In genomic region chr13:45490068-45490467, GRCh38 we compare ENCODE assay signal across 12 cellular contexts. TPM values are rescaled to one million over a fixed set of nuclear protein-coding genes. Genes with fewer than 3 reads are reported as not detected.
DNase-seq lines count a peak whose midpoint lies in the region; ATAC-seq, FAIRE-seq and TF ChIP-seq lines count a peak whose summit lies in the region.
"Had no signal": no experiment of that assay in that cellular context is flagged by ENCODE, and none has a peak within 500 bp of the region (broad histone marks: within the 10 kb centered on the region; RNA-seq: fewer than 3 reads in every experiment).

No MANE protein-coding gene starts in this region.

- no peak for ATAC-seq in body of pancreas

- H3K36me3 ChIP-seq in KMS-11 (ENCODE audit: insufficient read depth): no peaks in the 10 kb centered on the region
- peaks cover under 1 to 17% of the 10 kb centered on the region in 2 donors for H3K36me3 ChIP-seq in body of pancreas (replicated peaks in 1 of 2; ENCODE audit: insufficient read depth in 1 of 2, low read depth in 2 of 2)
- H3K36me3 ChIP-seq: uterus had no signal

- DNase-seq in activated naive CD4-positive, alpha-beta T cell treated with anti-CD3 and anti-CD28 coated beads for 36 hours: peak; percentile 33
- no peak for DNase-seq in activated naive CD4-positive, alpha-beta T cell (lab: John Stamatoyannopoulos, UW)
- DNase-seq in body of pancreas: no peak
- no peak for DNase-seq in progenitor cell of endocrine pancreas (ENCODE audit: low spot score, unreplicated experiment)
- no peak for DNase-seq in SW480 (ENCODE audit: low spot score)
- no peak for DNase-seq in immature natural killer cell
- DNase-seq in RCC 7860 (ENCODE audit: low spot score): no peak
- DNase-seq: COR-L47, uterus had no signal

- H3K79me2 ChIP-seq in KMS-11 (ENCODE audit: insufficient read depth, low read depth): no peaks in the 10 kb centered on the region

- H3K9ac ChIP-seq in KMS-11: no peak overlapping the region

- H3K36me3 Mint-ChIP-seq in activated naive CD4-positive, alpha-beta T cell treated with anti-CD3 and anti-CD28 coated beads for 36 hours (ENCODE audit: low read depth): peaks cover 16% of the 10 kb centered on the region
- H3K36me3 Mint-ChIP-seq in progenitor cell of endocrine pancreas (ENCODE audit: insufficient read depth) (peaks cover 23% of the 10 kb centered on the region), immature natural killer cell (peaks cover 8 to 30% (median 12%) of the 10 kb centered on the region in 3 donors)

- H3K27ac Mint-ChIP-seq in activated naive CD4-positive, alpha-beta T cell treated with anti-CD3 and anti-CD28 coated beads for 36 hours: no peak overlapping the region
- H3K27ac Mint-ChIP-seq in progenitor cell of endocrine pancreas (no peak overlapping the region), immature natural killer cell (peak overlapping the region in 1 of 6 donors; percentile 22)
- H3K27ac Mint-ChIP-seq: T-helper 1 cell treated with Interleukin-12 subunit alpha and Interleukin-12 subunit beta and Interleukin-4 antibody, amounts not matched to agents 30 μg/mL and 1 μg/mL, for 36 hours had no signal

- H3K4me3 ChIP-seq in KMS-11 (IDR thresholded peaks at IDR 0.05; ENCODE audit: insufficient read depth, low read depth, low read length): no peak overlapping the region
- H3K4me3 ChIP-seq in body of pancreas: no peak overlapping the region
- H3K4me3 ChIP-seq: uterus had no signal

- H3K27me3 ChIP-seq in KMS-11 (ENCODE audit: insufficient read depth, low read depth) (no peaks in the 10 kb centered on the region), body of pancreas (no peaks in the 10 kb centered on the region)
- H3K27me3 ChIP-seq: uterus had no signal

- no peaks in the 10 kb centered on the region for H4K20me1 ChIP-seq in KMS-11 (ENCODE audit: insufficient read depth)

- no peak for FAIRE-seq in RCC 7860 (lab: Jason Lieb, UNC)
- FAIRE-seq: astrocyte had no signal

- H3K27ac ChIP-seq in KMS-11: no peak overlapping the region
- H3K27ac ChIP-seq in body of pancreas: no peak overlapping the region
- H3K27ac ChIP-seq: uterus had no signal

- H3K9me3 Mint-ChIP-seq in activated naive CD4-positive, alpha-beta T cell treated with anti-CD3 and anti-CD28 coated beads for 36 hours: no peaks in the 10 kb centered on the region
- H3K9me3 Mint-ChIP-seq in progenitor cell of endocrine pancreas (ENCODE audit: low read depth) (no peaks in the 10 kb centered on the region), immature natural killer cell (no peaks in the 10 kb centered on the region)
- H3K9me3 Mint-ChIP-seq: T-helper 1 cell treated with Interleukin-12 subunit alpha and Interleukin-12 subunit beta and Interleukin-4 antibody, amounts not matched to agents 30 μg/mL and 1 μg/mL, for 36 hours had no signal

- CTCF ChIA-PET in activated naive CD4-positive, alpha-beta T cell treated with anti-CD3 and anti-CD28 coated beads for 36 hours (lab: Charles Lee): interaction anchor here (0.5 to 2.1 kb wide), 8 partner anchors 14 to 123 kb away, joined by 3 to 6 read pairs (median 3); no protein-coding TSS in a partner anchor

- intact Hi-C loops in activated naive CD4-positive, alpha-beta T cell treated with anti-CD3 and anti-CD28 coated beads for 36 hours (cut with micrococcal nuclease): loop anchor here (1.0 kb wide), 1 partner anchor 119 kb away; no protein-coding TSS in a partner anchor
- intact Hi-C loops in body of pancreas (cut with DNase I): no loop called here

- H3K27me3 Mint-ChIP-seq in activated naive CD4-positive, alpha-beta T cell treated with anti-CD3 and anti-CD28 coated beads for 36 hours (ENCODE audit: low read depth): no peaks in the 10 kb centered on the region
- no peaks in the 10 kb centered on the region for H3K27me3 Mint-ChIP-seq in progenitor cell of endocrine pancreas
- no peaks in the 10 kb centered on the region for H3K27me3 Mint-ChIP-seq in immature natural killer cell (ENCODE audit: low read depth in 3 of 3)

- peak; percentile 30; the same call in 1 of the 2 replicates for TF ChIP-seq CTCF in KMS-11 (conservative IDR thresholded peaks at IDR 0.05; ENCODE audit: low read depth, low read length)
- peak in 4 of 7 experiments; percentile 27 to 42 (median 32) for TF ChIP-seq CTCF in body of pancreas (IDR thresholded peaks at IDR 0.05)
- TF ChIP-seq CTCF in progenitor cell of endocrine pancreas (IDR thresholded peaks at IDR 0.05; ENCODE audit: unreplicated experiment): peak; percentile 46

- no peak overlapping the region for H3K4me3 Mint-ChIP-seq in activated naive CD4-positive, alpha-beta T cell treated with anti-CD3 and anti-CD28 coated beads for 36 hours
- H3K4me3 Mint-ChIP-seq in progenitor cell of endocrine pancreas (ENCODE audit: low read depth) (no peak overlapping the region), immature natural killer cell (no peak overlapping the region)
- H3K4me3 Mint-ChIP-seq: T-helper 1 cell treated with Interleukin-12 subunit alpha and Interleukin-12 subunit beta and Interleukin-4 antibody, amounts not matched to agents 30 μg/mL and 1 μg/mL, for 36 hours had no signal

- H3K4me1 Mint-ChIP-seq in activated naive CD4-positive, alpha-beta T cell treated with anti-CD3 and anti-CD28 coated beads for 36 hours (ENCODE audit: low read depth): peaks cover 3% of the 10 kb centered on the region
- H3K4me1 Mint-ChIP-seq in progenitor cell of endocrine pancreas (ENCODE audit: low read depth): no peaks in the 10 kb centered on the region
- H3K4me1 Mint-ChIP-seq in immature natural killer cell: no peaks in the 10 kb centered on the region

- 88 to 100% methylated on average over 1 of the region's 1 CpG for WGBS in body of pancreas, 2 donors

- no peak overlapping the region for H3K4me2 ChIP-seq in KMS-11

- H3K9me3 ChIP-seq in body of pancreas: no peaks in the 10 kb centered on the region
- H3K9me3 ChIP-seq: uterus had no signal

- no peak for TF ChIP-seq POLR2A in body of pancreas (IDR thresholded peaks at IDR 0.05)

- H3K4me1 ChIP-seq in KMS-11 (ENCODE audit: low read depth, poor library complexity, severe bottlenecking) (no peaks in the 10 kb centered on the region), body of pancreas (no peaks in the 10 kb centered on the region)
- H3K4me1 ChIP-seq: uterus had no signal

- H2AFZ ChIP-seq in KMS-11 (ENCODE audit: low read depth): no peak overlapping the region

RNA-seq across cellular contexts. Expression of gene COG3, which starts 25.3 kb away (rescaled TPM):
- total RNA-seq in activated naive CD4-positive, alpha-beta T cell treated with anti-CD3 and anti-CD28 coated beads for 36 hours: 10 to 100 TPM; 19.1 to 19.3 TPM
- 10 to 100 TPM; 49.0 to 52.7 TPM for total RNA-seq in body of pancreas
- 29.6 and 31.6 TPM in 2 replicates for total RNA-seq in progenitor cell of endocrine pancreas
- polyA plus RNA-seq in immature natural killer cell: 10 to 100 TPM; 25.5 to 48.2 (median 27.8) TPM
